Comparison of ENCODE assay signal across 8 cellular contexts in genomic region chr19:4374451-4375163, GRCh38.
A peak's percentile ranks its signal among the peaks of the same experiment; 100 is the strongest.
DNase-seq lines count a peak whose midpoint lies in the region; ATAC-seq and TF ChIP-seq lines count a peak whose summit lies in the region.

No MANE protein-coding gene starts in this region.

- DNase-seq in AG09319 (ENCODE audit: extremely low read depth, low read depth) (peak; percentile 70), MV-4-11 (lab: John Stamatoyannopoulos, UW) (peak; percentile 71), D341Med (ENCODE audit: low spot score) (no peak)
- no peak for DNase-seq in stimulated activated CD4-positive, alpha-beta T cell treated with anti-CD3 and anti-CD28 coated beads, Interleukin-4, amount 100 ng/mL, for 4 hours
- DNase-seq in effector memory CD8-positive, alpha-beta T cell: no peak

- H3K36me3 Mint-ChIP-seq in effector memory CD8-positive, alpha-beta T cell (ENCODE audit: insufficient read depth): peaks cover 29% of the 10 kb centered on the region

- no peaks in the 10 kb centered on the region for H3K27me3 ChIP-seq in endocrine pancreas (ENCODE audit: control insufficient read depth, insufficient read depth, low read length)
- no peaks in the 10 kb centered on the region for H3K27me3 ChIP-seq in muscle layer of colon (ENCODE audit: control insufficient read depth in 1 of 2, insufficient read depth in 2 of 2, low read length in 2 of 2)

- H3K9me3 Mint-ChIP-seq in effector memory CD8-positive, alpha-beta T cell: no peaks in the 10 kb centered on the region

- H3K9ac ChIP-seq in endocrine pancreas (ENCODE audit: control insufficient read depth, insufficient read depth, low read length) (peak overlapping the region; percentile 15), muscle layer of colon (ENCODE audit: low read length) (no peak overlapping the region)

- peak overlapping the region; percentile 43 for H3K27ac ChIP-seq in muscle layer of colon (ENCODE audit: low read depth, low read length)

- no peak overlapping the region for H3K4me3 Mint-ChIP-seq in effector memory CD8-positive, alpha-beta T cell

- no peak for ATAC-seq in HG03432 (IDR thresholded peaks at IDR 0.05; ENCODE audit: unreplicated experiment)
- ATAC-seq in effector memory CD8-positive, alpha-beta T cell (replicated peaks): no peak

- H3K36me3 ChIP-seq in endocrine pancreas (ENCODE audit: control insufficient read depth, insufficient read depth, low read length): no peaks in the 10 kb centered on the region
- H3K36me3 ChIP-seq in muscle layer of colon (ENCODE audit: insufficient read depth, low read length): no peaks in the 10 kb centered on the region

- TF ChIP-seq CTCF in AG09319 (IDR thresholded peaks at IDR 0.05; ENCODE audit: low read depth, low read length): no peak; the same call in 1 of the 2 replicates

- H3K27ac Mint-ChIP-seq in effector memory CD8-positive, alpha-beta T cell: no peak overlapping the region

- peaks cover 30 to 40% of the 10 kb centered on the region in 2 donors for H3K4me1 Mint-ChIP-seq in effector memory CD8-positive, alpha-beta T cell (ENCODE audit: low read depth in 2 of 2)

- no peaks in the 10 kb centered on the region for H3K9me3 ChIP-seq in endocrine pancreas (ENCODE audit: control insufficient read depth, low read length)
- no peaks in the 10 kb centered on the region for H3K9me3 ChIP-seq in muscle layer of colon (ENCODE audit: low read length)

- H3K4me3 ChIP-seq in endocrine pancreas (ENCODE audit: control insufficient read depth, insufficient read depth, low read length) (no peak overlapping the region), muscle layer of colon (ENCODE audit: low read depth in 1 of 2, low read length in 2 of 2) (peak overlapping the region in 1 of 2 donors; percentile 14)

- H3K4me1 ChIP-seq in endocrine pancreas (ENCODE audit: control insufficient read depth, insufficient read depth, low read length): no peaks in the 10 kb centered on the region
- peaks cover 76% of the 10 kb centered on the region for H3K4me1 ChIP-seq in muscle layer of colon (ENCODE audit: insufficient read depth, low read length)

- H3K27me3 Mint-ChIP-seq in effector memory CD8-positive, alpha-beta T cell: no peaks in the 10 kb centered on the region

Comparison
In these comparisons a context has a peak if more than half of its experiments do, and no peak if none do; other contexts are left out.
1. DNase-seq: peak in AG09319 (single experiment) and MV-4-11 (single experiment); none in stimulated activated CD4-positive, alpha-beta T cell treated with anti-CD3 and anti-CD28 coated beads, Interleukin-4, amount 100 ng/mL, for 4 hours (0 of 2), D341Med (single experiment) and effector memory CD8-positive, alpha-beta T cell (0 of 3).